7 cellular contexts compared by ENCODE assay signal in genomic region chr4:168960716-168961115, GRCh38.
"Had no signal": no experiment of that assay in that cellular context is flagged by ENCODE, and none has a peak within 500 bp of the region (broad histone marks: within the 10 kb centered on the region; RNA-seq: fewer than 3 reads in every experiment).

No MANE protein-coding gene starts in this region.

- H3K27ac ChIP-seq: HL-60 had no signal

- ATAC-seq: HepG2, K562 had no signal

- FAIRE-seq: HepG2, HTR-8/SVneo, K562 had no signal

- H3K4me3 ChIP-seq: K562 had no signal

- DNase-seq: IMR-90, KBM-7, KG1 had no signal
